ENCODE assay signal across 8 cellular contexts in the genomic region with DNA sequence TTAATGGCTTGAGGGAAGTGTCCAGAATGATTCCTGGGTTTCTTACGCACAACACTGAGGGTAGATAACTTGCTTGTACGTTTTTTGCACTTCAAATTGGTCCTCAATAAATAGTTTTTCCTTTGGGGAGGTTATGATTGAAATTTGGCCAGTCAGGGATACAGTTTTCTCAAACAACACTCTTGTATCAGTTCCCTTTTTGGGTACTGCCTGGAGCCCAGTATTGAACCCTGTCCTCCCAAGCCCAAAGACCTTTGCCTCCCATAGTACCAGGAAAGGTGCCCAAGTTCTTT.
DNase-seq lines count a peak whose midpoint lies in the region; ATAC-seq and TF ChIP-seq lines count a peak whose summit lies in the region.

No MANE protein-coding gene starts in this region.

- no peak for DNase-seq in SK-N-MC (ENCODE audit: low read depth, low spot score)
- no peak for DNase-seq in fibroblast of mammary gland (ENCODE audit: low read depth)
- no peak for DNase-seq in retinal pigment epithelial cell (ENCODE audit: low read depth)
- DNase-seq in stimulated activated naive CD4-positive, alpha-beta T cell (lab: John Stamatoyannopoulos, UW) = no peak

- TF ChIP-seq CTCF in fibroblast of mammary gland (conservative IDR thresholded peaks at IDR 0.05; ENCODE audit: control insufficient read depth, insufficient read depth, low read depth, low read length) = no peak
- TF ChIP-seq CTCF in retinal pigment epithelial cell (conservative IDR thresholded peaks at IDR 0.05; ENCODE audit: low read depth, low read length) = no peak

- peak overlapping the region; percentile 97 for H3K9ac ChIP-seq in SK-N-MC (ENCODE audit: insufficient read length)

- peak overlapping the region; percentile 92 for H3K27ac ChIP-seq in SK-N-MC

- ATAC-seq in HG02610 (IDR thresholded peaks at IDR 0.05; ENCODE audit: unreplicated experiment) = no peak
- ATAC-seq in HG03432 (IDR thresholded peaks at IDR 0.05; ENCODE audit: unreplicated experiment) = no peak
- ATAC-seq in HG03439 (IDR thresholded peaks at IDR 0.05; ENCODE audit: unreplicated experiment) = no peak

- no peaks in the 10 kb centered on the region for H3K9me3 ChIP-seq in SK-N-MC (ENCODE audit: low read depth, low read length)

- H3K36me3 ChIP-seq in SK-N-MC (ENCODE audit: insufficient read depth, low read length) = no peaks in the 10 kb centered on the region

- H3K4me3 ChIP-seq in GM08714 (ENCODE audit: low read length) (peak overlapping the region; percentile 69; the same call in 1 of the 2 replicates), SK-N-MC (peak overlapping the region; percentile 97), fibroblast of mammary gland (ENCODE audit: control insufficient read depth, low read depth, low read length) (peak overlapping the region; percentile 87), retinal pigment epithelial cell (ENCODE audit: low read length) (peak overlapping the region; percentile 86)
